ENCODE assay signal across 16 cellular contexts in the genomic region with DNA sequence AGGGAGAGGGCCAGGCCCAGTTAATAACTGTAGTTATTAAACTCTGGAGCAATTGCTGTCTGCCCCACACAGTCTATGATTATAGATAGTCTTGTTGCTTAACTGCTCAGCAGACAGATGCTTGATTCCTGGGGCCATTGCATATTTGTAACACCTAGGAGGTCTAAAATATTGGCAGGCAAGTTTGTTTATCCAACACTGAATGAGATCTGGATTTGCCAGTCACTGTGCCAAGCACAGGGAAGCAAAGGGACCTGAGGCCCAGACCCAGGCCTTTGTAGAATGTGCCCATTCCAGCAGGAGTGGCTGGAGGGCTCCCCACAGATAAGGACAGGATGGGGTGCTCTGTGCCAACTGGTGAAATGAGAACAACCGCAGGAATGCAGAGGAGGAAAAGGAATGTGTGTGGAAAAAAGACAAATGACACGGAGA. TPM values are rescaled to one million over a fixed set of nuclear protein-coding genes. Genes with fewer than 3 reads are reported as not detected.
DNase-seq lines count a peak whose midpoint lies in the region; ATAC-seq, FAIRE-seq and TF ChIP-seq lines count a peak whose summit lies in the region.
"Had no signal": no experiment of that assay in that cellular context is flagged by ENCODE, and none has a peak within 500 bp of the region (broad histone marks: within the 10 kb centered on the region; RNA-seq: fewer than 3 reads in every experiment).

No MANE protein-coding gene starts in this region.

- H3K4me1 ChIP-seq in breast epithelium, result peaks cover 0 to 21% of the 10 kb centered on the region in 2 donors

- H3K27me3 ChIP-seq in breast epithelium, result no peaks in the 10 kb centered on the region

- TF ChIP-seq CTCF in breast epithelium (IDR thresholded peaks at IDR 0.05), result no peak
- TF ChIP-seq CTCF in omental fat pad (IDR thresholded peaks at IDR 0.05), result no peak

- peak; percentile 11 for FAIRE-seq in H54 (lab: Jason Lieb, UNC)

- intact Hi-C loops in breast epithelium (cut with DNase I; ENCODE audit: low total_unique reads), result no loop called here

- H3K9me3 ChIP-seq in breast epithelium, result no peaks in the 10 kb centered on the region

- H3K4me3 ChIP-seq in breast epithelium, result no peak overlapping the region

- ATAC-seq in omental fat pad (ENCODE audit: low FRiP score) (peak; percentile 77), GM19035 (IDR thresholded peaks at IDR 0.05; ENCODE audit: unreplicated experiment) (no peak)
- ATAC-seq: activated CD4-positive, alpha-beta T cell treated with anti-CD3 and anti-CD28 coated beads for 36 hours had no signal

- peak overlapping the region; percentile 38 to 76 for H3K27ac ChIP-seq in breast epithelium

- no peak for TF ChIP-seq POLR2A in H54 (IDR thresholded peaks at IDR 0.05; ENCODE audit: low read depth, low read length)
- no peak for TF ChIP-seq POLR2A in breast epithelium (IDR thresholded peaks at IDR 0.05)

- DNase-seq in H54 (ENCODE audit: insufficient read length, low spot score), result peak; percentile 54
- peak; percentile 83 for DNase-seq in NCI-H69 (lab: John Stamatoyannopoulos, UW)
- DNase-seq in breast epithelium (ENCODE audit: low spot score in 2 of 2), result peak in 1 of 2 donors; percentile 73
- DNase-seq in omental fat pad (ENCODE audit: low spot score), result no peak
- DNase-seq in NCI-H524 (lab: John Stamatoyannopoulos, UW), result no peak
- no peak for DNase-seq in GM19238 (ENCODE audit: insufficient read length, low spot score)
- no peak for DNase-seq in stimulated activated naive CD4-positive, alpha-beta T cell (lab: John Stamatoyannopoulos, UW)
- DNase-seq: activated CD4-positive, alpha-beta T cell treated with anti-CD3 and anti-CD28 coated beads for 36 hours; activated T-cell treated with anti-CD3 and anti-CD28 coated beads, Interleukin-2, amount 50 U/mL, for 24 hours; amygdala; CD4-positive, CD25-positive, alpha-beta regulatory T cell; effector CD8-positive, alpha-beta T cell; foreskin melanocyte; immature natural killer cell; NCI-H1436 had no signal

- no peaks in the 10 kb centered on the region for H3K36me3 ChIP-seq in breast epithelium

RNA-seq across cellular contexts. Expression of gene ENTPD6, which starts 17.6 kb away (rescaled TPM):
- 10 to 100 TPM; 45.8 to 77.6 (median 71.1) TPM for total RNA-seq in breast epithelium
- 10 to 100 TPM; 44.6 to 71.0 (median 60.0) TPM for total RNA-seq in omental fat pad

Comparison
In these comparisons a context has a peak if more than half of its experiments do, and no peak if none do; other contexts are left out.
1. DNase-seq: peak in H54 (single experiment) and NCI-H69 (single experiment); none in omental fat pad (single experiment), NCI-H524 (0 of 2), GM19238 (single experiment) and stimulated activated naive CD4-positive, alpha-beta T cell (0 of 6).